Comparison of ENCODE assay signal across 16 cellular contexts in the genomic region with DNA sequence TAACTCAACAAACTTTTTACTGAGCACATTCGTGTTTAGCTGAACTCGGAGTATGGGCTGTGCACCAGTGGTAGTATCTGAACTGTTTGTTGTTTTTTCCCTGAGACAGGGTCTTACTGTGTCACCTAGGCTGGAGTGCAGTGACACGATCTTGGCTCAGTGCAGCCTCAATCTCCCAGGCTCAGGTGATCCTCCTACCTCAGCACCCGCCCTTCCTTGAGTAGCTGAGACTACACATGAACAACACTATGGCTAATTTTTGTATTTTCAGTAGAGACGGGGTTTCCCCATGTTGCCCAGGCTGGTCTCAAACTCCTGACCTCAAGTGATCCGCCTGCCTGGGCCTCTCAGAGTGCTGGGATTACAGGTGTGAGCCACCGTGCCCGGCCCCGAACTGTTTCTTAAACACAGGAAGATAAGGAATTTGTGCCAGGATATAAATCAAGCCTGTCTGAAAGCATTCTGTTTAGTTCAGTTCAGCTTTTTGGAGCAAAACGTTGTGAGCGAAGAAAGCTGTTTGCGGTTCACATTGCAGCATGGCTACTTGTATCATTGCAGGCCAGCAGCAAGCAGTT. TPM values are rescaled to one million over a fixed set of nuclear protein-coding genes. Genes with fewer than 3 reads are reported as not detected.
DNase-seq lines count a peak whose midpoint lies in the region; ATAC-seq and TF ChIP-seq lines count a peak whose summit lies in the region.
"Had no signal": no experiment of that assay in that cellular context is flagged by ENCODE, and none has a peak within 500 bp of the region (broad histone marks: within the 10 kb centered on the region; RNA-seq: fewer than 3 reads in every experiment).

No MANE protein-coding gene starts in this region.

- CTCF ChIA-PET in activated naive CD4-positive, alpha-beta T cell treated with anti-CD3 and anti-CD28 coated beads, Interleukin-2, amount 10 ng/mL, durations not matched to agents 7 days and 5 days (lab: Charles Lee): interaction anchor here (1.5 kb wide), 1 partner anchor 51 kb away, joined by 6 read pairs; no protein-coding TSS in a partner anchor
- CTCF ChIA-PET in activated naive CD4-positive, alpha-beta T cell treated with anti-CD3 and anti-CD28 coated beads for 36 hours (lab: Charles Lee): interaction anchor here (0.6 to 2.2 kb wide), 2 partner anchors 51 to 412 kb away, joined by 3 to 6 read pairs; no protein-coding TSS in a partner anchor
- CTCF ChIA-PET in PC-9 (lab: Charles Lee): no interaction called here

- no peak overlapping the region for H3K4me3 ChIP-seq in PC-9
- H3K4me3 ChIP-seq: upper lobe of right lung had no signal

- no peaks in the 10 kb centered on the region for H3K9me3 ChIP-seq in PC-9 (ENCODE audit: insufficient read depth, low read depth)
- H3K9me3 ChIP-seq: upper lobe of right lung had no signal

- no peaks in the 10 kb centered on the region for H4K20me1 ChIP-seq in PC-9 (ENCODE audit: insufficient read depth)

- no peaks in the 10 kb centered on the region for H3K9me3 Mint-ChIP-seq in activated naive CD4-positive, alpha-beta T cell treated with anti-CD3 and anti-CD28 coated beads, Interleukin-2, amount 10 ng/mL, durations not matched to agents 7 days and 5 days
- H3K9me3 Mint-ChIP-seq in activated naive CD4-positive, alpha-beta T cell treated with anti-CD3 and anti-CD28 coated beads for 36 hours: no peaks in the 10 kb centered on the region
- H3K9me3 Mint-ChIP-seq in IgD-negative memory B cell: no peaks in the 10 kb centered on the region
- no peaks in the 10 kb centered on the region for H3K9me3 Mint-ChIP-seq in stimulated activated memory B cell treated with anti-CD40 and anti-IgM and Interleukin-4, amounts not matched to agents 10 μg/mL and 1 μg/mL and 100 μg/mL, for 72 hours

- no peak overlapping the region for H3K4me3 Mint-ChIP-seq in activated naive CD4-positive, alpha-beta T cell treated with anti-CD3 and anti-CD28 coated beads, Interleukin-2, amount 10 ng/mL, durations not matched to agents 7 days and 5 days
- no peak overlapping the region for H3K4me3 Mint-ChIP-seq in activated naive CD4-positive, alpha-beta T cell treated with anti-CD3 and anti-CD28 coated beads for 36 hours
- peak overlapping the region; percentile 36 to 67 (median 46) for H3K4me3 Mint-ChIP-seq in IgD-negative memory B cell
- no peak overlapping the region for H3K4me3 Mint-ChIP-seq in stimulated activated memory B cell treated with anti-CD40 and anti-IgM and Interleukin-4, amounts not matched to agents 10 μg/mL and 1 μg/mL and 100 μg/mL, for 72 hours

- no peak overlapping the region for H3K4me2 ChIP-seq in PC-9

- no TSS peak for BruUV-seq in PC-9 (replicated peaks; lab: Mats Ljungman, UMichigan)

- no peak for DNase-seq in activated naive CD4-positive, alpha-beta T cell treated with anti-CD3 and anti-CD28 coated beads, Interleukin-2, amount 10 ng/mL, durations not matched to agents 7 days and 5 days
- no peak for DNase-seq in activated naive CD4-positive, alpha-beta T cell treated with anti-CD3 and anti-CD28 coated beads for 36 hours
- DNase-seq in stimulated activated CD4-positive, alpha-beta T cell treated with anti-CD3 and anti-CD28 coated beads, Interleukin-4, amount 100 ng/mL, for 1 hour: no peak
- DNase-seq in SIG-M5 treated with dmso at 0.1 percent for 504 hours (lab: John Stamatoyannopoulos, UW; ENCODE audit: unreplicated experiment) (no peak), PC-9 (no peak)
- DNase-seq: DMS79; effector CD4-positive, alpha-beta T cell; kidney glomerular epithelial cell; upper lobe of right lung had no signal

- H3K36me3 ChIP-seq in PC-9 (ENCODE audit: low read depth): no peaks in the 10 kb centered on the region
- H3K36me3 ChIP-seq: upper lobe of right lung had no signal

- H3K27me3 ChIP-seq in PC-9 (ENCODE audit: insufficient read depth, low read depth): no peaks in the 10 kb centered on the region
- H3K27me3 ChIP-seq: upper lobe of right lung had no signal

- no peak overlapping the region for H2AFZ ChIP-seq in PC-9

- intact Hi-C loops in activated naive CD4-positive, alpha-beta T cell treated with anti-CD3 and anti-CD28 coated beads for 36 hours (cut with micrococcal nuclease): no loop called here
- intact Hi-C loops in PC-9 (cut with micrococcal nuclease; ENCODE audit: unreplicated experiment): no loop called here

- peak overlapping the region; percentile 87 for H3K27ac Mint-ChIP-seq in activated naive CD4-positive, alpha-beta T cell treated with anti-CD3 and anti-CD28 coated beads, Interleukin-2, amount 10 ng/mL, durations not matched to agents 7 days and 5 days
- no peak overlapping the region for H3K27ac Mint-ChIP-seq in activated naive CD4-positive, alpha-beta T cell treated with anti-CD3 and anti-CD28 coated beads for 36 hours
- peak overlapping the region; percentile 17 to 96 (median 71) for H3K27ac Mint-ChIP-seq in IgD-negative memory B cell
- peak overlapping the region; percentile 73 for H3K27ac Mint-ChIP-seq in stimulated activated memory B cell treated with anti-CD40 and anti-IgM and Interleukin-4, amounts not matched to agents 10 μg/mL and 1 μg/mL and 100 μg/mL, for 72 hours

- H3K27me3 Mint-ChIP-seq in activated naive CD4-positive, alpha-beta T cell treated with anti-CD3 and anti-CD28 coated beads, Interleukin-2, amount 10 ng/mL, durations not matched to agents 7 days and 5 days: no peaks in the 10 kb centered on the region
- H3K27me3 Mint-ChIP-seq in activated naive CD4-positive, alpha-beta T cell treated with anti-CD3 and anti-CD28 coated beads for 36 hours (ENCODE audit: low read depth): no peaks in the 10 kb centered on the region
- peaks cover 6% of the 10 kb centered on the region for H3K27me3 Mint-ChIP-seq in IgD-negative memory B cell
- H3K27me3 Mint-ChIP-seq in stimulated activated memory B cell treated with anti-CD40 and anti-IgM and Interleukin-4, amounts not matched to agents 10 μg/mL and 1 μg/mL and 100 μg/mL, for 72 hours: no peaks in the 10 kb centered on the region

- no peaks in the 10 kb centered on the region for H3K79me2 ChIP-seq in PC-9 (ENCODE audit: low read depth)

- no peaks in the 10 kb centered on the region for H3K4me1 ChIP-seq in PC-9 (replicated peaks; ENCODE audit: insufficient read depth)
- H3K4me1 ChIP-seq: upper lobe of right lung had no signal

- POLR2A ChIA-PET in PC-9 (lab: Charles Lee; ENCODE audit: unreplicated experiment): no interaction called here

- peaks cover 32% of the 10 kb centered on the region for H3K4me1 Mint-ChIP-seq in activated naive CD4-positive, alpha-beta T cell treated with anti-CD3 and anti-CD28 coated beads, Interleukin-2, amount 10 ng/mL, durations not matched to agents 7 days and 5 days
- peaks cover 15% of the 10 kb centered on the region for H3K4me1 Mint-ChIP-seq in activated naive CD4-positive, alpha-beta T cell treated with anti-CD3 and anti-CD28 coated beads for 36 hours (ENCODE audit: low read depth)
- peaks cover 23 to 34% (median 32%) of the 10 kb centered on the region in 3 donors for H3K4me1 Mint-ChIP-seq in IgD-negative memory B cell
- H3K4me1 Mint-ChIP-seq in stimulated activated memory B cell treated with anti-CD40 and anti-IgM and Interleukin-4, amounts not matched to agents 10 μg/mL and 1 μg/mL and 100 μg/mL, for 72 hours: peaks cover 39% of the 10 kb centered on the region

- peaks cover 2% of the 10 kb centered on the region for H3K36me3 Mint-ChIP-seq in activated naive CD4-positive, alpha-beta T cell treated with anti-CD3 and anti-CD28 coated beads, Interleukin-2, amount 10 ng/mL, durations not matched to agents 7 days and 5 days
- H3K36me3 Mint-ChIP-seq in activated naive CD4-positive, alpha-beta T cell treated with anti-CD3 and anti-CD28 coated beads for 36 hours (ENCODE audit: low read depth): no peaks in the 10 kb centered on the region
- H3K36me3 Mint-ChIP-seq in IgD-negative memory B cell: peaks cover 4% of the 10 kb centered on the region
- H3K36me3 Mint-ChIP-seq in stimulated activated memory B cell treated with anti-CD40 and anti-IgM and Interleukin-4, amounts not matched to agents 10 μg/mL and 1 μg/mL and 100 μg/mL, for 72 hours: peaks cover 8% of the 10 kb centered on the region

- ATAC-seq in HG02759 (IDR thresholded peaks at IDR 0.05; ENCODE audit: unreplicated experiment): peak; percentile 6
- peak; percentile 3 for ATAC-seq in stimulated activated memory B cell treated with anti-CD40 and anti-IgM and Interleukin-4, amounts not matched to agents 10 μg/mL and 1 μg/mL and 100 μg/mL, for 72 hours
- ATAC-seq: upper lobe of right lung had no signal

- no peaks in the 10 kb centered on the region for H3F3A ChIP-seq in PC-9 (ENCODE audit: insufficient read depth, low read depth)

- TF ChIP-seq CTCF in PC-9 (conservative IDR thresholded peaks at IDR 0.05): no peak

- no peaks in the 10 kb centered on the region for H3K9me2 ChIP-seq in PC-9 (ENCODE audit: insufficient read depth)

- no peak overlapping the region for H3K27ac ChIP-seq in PC-9
- H3K27ac ChIP-seq: upper lobe of right lung had no signal

RNA-seq across cellular contexts. Expression of a gene that starts 40.4 kb away (rescaled TPM):
- total RNA-seq in activated naive CD4-positive, alpha-beta T cell treated with anti-CD3 and anti-CD28 coated beads for 36 hours: under 1 TPM; 0.07 to 0.15 TPM
- polyA plus RNA-seq in IgD-negative memory B cell: not detected
- 0.13 and 0.40 TPM in 2 replicates for total RNA-seq in PC-9 (2021)
- total RNA-seq: astrocyte had no signal

RNA-seq across cellular contexts. Expression of a gene that starts 54.9 kb away (rescaled TPM):
- total RNA-seq in activated naive CD4-positive, alpha-beta T cell treated with anti-CD3 and anti-CD28 coated beads for 36 hours: not detected
- not detected for polyA plus RNA-seq in IgD-negative memory B cell
- not detected in 2 replicates for total RNA-seq in PC-9 (2021)
- total RNA-seq: astrocyte, skeletal muscle tissue, upper lobe of right lung had no signal
- polyA plus RNA-seq: AG04450, neural cell had no signal

Comparison
In these comparisons a context has a peak if more than half of its experiments do, and no peak if none do; other contexts are left out.
1. H3K4me3 Mint-ChIP-seq: peak in IgD-negative memory B cell (4 of 4); none in activated naive CD4-positive, alpha-beta T cell treated with anti-CD3 and anti-CD28 coated beads, Interleukin-2, amount 10 ng/mL, durations not matched to agents 7 days and 5 days (single experiment), activated naive CD4-positive, alpha-beta T cell treated with anti-CD3 and anti-CD28 coated beads for 36 hours (single experiment) and stimulated activated memory B cell treated with anti-CD40 and anti-IgM and Interleukin-4, amounts not matched to agents 10 μg/mL and 1 μg/mL and 100 μg/mL, for 72 hours (single experiment).